In genomic region chr1:160207118-160207650, GRCh38 we compare ENCODE assay signal across 3 cellular contexts.
TF ChIP-seq lines count a peak whose summit lies in the region.

No MANE protein-coding gene starts in this region.

TF ChIP-seq in HEK293, 187 proteins besides CTCF, POLR2A, EP300 and RAD21:
- no peak for TF ChIP-seq ZXDB (tag by site-specific recombination; IDR thresholded peaks at IDR 0.05)
- peak; percentile 91 for TF ChIP-seq PRDM1 (tag by site-specific recombination; IDR thresholded peaks at IDR 0.05)
TF ChIP-seq in HEK293: peak in this region for 1.

TF ChIP-seq in GM12878, 131 proteins besides CTCF, POLR2A, EP300 and RAD21 (continues in another document):
- TF ChIP-seq ZBTB40 (IDR thresholded peaks at IDR 0.05; ENCODE audit: borderline replicate concordance) (no peak), NFXL1 (IDR thresholded peaks at IDR 0.05; ENCODE audit: borderline replicate concordance) (no peak), TBL1XR1 (IDR thresholded peaks at IDR 0.05; ENCODE audit: low read depth, low read length) (no peak), EED (IDR thresholded peaks at IDR 0.05; ENCODE audit: low read depth) (no peak), DPF2 (IDR thresholded peaks at IDR 0.05) (no peak), KAT2A (conservative IDR thresholded peaks at IDR 0.05; ENCODE audit: control insufficient read depth, low read depth, low read length) (no peak), POLR2AphosphoS2 (IDR thresholded peaks at IDR 0.05; ENCODE audit: low read depth, low read length) (no peak), ESRRA (IDR thresholded peaks at IDR 0.05; ENCODE audit: low read length) (no peak), SKIL (IDR thresholded peaks at IDR 0.05; ENCODE audit: low read depth, poor library complexity, severe bottlenecking) (no peak), ZNF592 (IDR thresholded peaks at IDR 0.05) (no peak), STAT1 (conservative IDR thresholded peaks at IDR 0.05) (no peak), MYB (IDR thresholded peaks at IDR 0.05; ENCODE audit: borderline replicate concordance, low read depth, low read length) (no peak), ZNF24 (IDR thresholded peaks at IDR 0.05) (no peak), MAX (IDR thresholded peaks at IDR 0.05; ENCODE audit: low read depth, low read length) (no peak)

TF ChIP-seq in HEK293T, 16 proteins besides CTCF, POLR2A, EP300 and RAD21:
- TF ChIP-seq SUZ12 (IDR thresholded peaks at IDR 0.05) (no peak), LEF1 (IDR thresholded peaks at IDR 0.05; ENCODE audit: borderline replicate concordance) (no peak), CTBP1 (IDR thresholded peaks at IDR 0.05; ENCODE audit: borderline replicate concordance) (no peak), FOXM1 (IDR thresholded peaks at IDR 0.05; ENCODE audit: borderline replicate concordance) (no peak), SP1 (IDR thresholded peaks at IDR 0.05) (no peak), TARDBP (IDR thresholded peaks at IDR 0.05) (no peak), ZNF384 (IDR thresholded peaks at IDR 0.05) (no peak)
